In the genomic region with DNA sequence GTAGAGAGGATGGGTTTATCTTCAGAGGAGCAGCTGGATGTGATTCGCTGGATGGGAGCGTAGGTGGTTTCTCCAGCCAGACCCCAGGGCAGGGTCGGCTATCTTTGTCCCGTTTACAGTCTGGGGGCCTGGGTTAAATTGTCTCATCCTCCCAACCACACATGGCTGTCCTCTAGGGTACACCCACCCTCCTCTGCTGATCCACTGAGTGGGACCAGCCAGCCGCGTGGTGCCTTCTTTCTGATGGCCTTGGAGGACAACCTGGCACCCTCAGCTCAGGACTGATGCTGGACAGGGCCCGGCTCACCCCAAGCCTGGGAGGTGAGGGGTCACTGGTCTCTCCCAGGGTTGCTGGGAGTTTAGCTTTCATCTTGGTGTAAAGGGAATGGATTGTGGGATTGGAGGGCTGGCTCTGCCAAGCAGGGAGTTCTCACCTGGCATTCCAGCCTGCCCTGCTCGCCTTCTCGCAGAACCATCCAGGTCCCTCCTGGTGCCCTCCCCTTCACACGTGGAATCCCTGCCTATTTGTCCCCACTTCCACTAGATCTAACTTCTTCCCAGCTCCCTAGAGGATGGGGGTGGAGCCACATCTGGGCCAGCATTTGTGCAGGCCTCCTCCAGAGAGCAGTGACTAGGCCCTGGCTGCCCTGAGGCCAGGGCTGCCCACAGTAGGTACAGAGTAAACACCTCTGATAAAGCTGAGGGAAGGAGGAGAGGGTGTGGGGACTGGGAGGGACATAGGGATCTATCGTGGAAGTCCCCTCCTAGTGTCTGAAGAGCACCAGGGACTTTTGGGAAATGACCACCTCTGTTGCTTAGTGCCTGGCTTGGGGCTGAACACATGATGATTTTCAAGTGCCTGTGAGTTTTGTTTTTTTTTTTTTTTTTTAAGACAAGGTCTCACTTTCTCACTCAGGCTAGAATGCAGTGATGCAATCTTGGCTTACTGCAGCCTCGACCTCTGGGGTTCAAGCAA, we compare ENCODE assay signal across 8 cellular contexts. TPM values are rescaled to one million over a fixed set of nuclear protein-coding genes. Genes with fewer than 3 reads are reported as not detected.
DNase-seq lines count a peak whose midpoint lies in the region; ATAC-seq, FAIRE-seq and TF ChIP-seq lines count a peak whose summit lies in the region.

No MANE protein-coding gene starts in this region.

- TF ChIP-seq CTCF in astrocyte (IDR thresholded peaks at IDR 0.05; ENCODE audit: insufficient read depth, low read depth, low read length) (no peak), lower leg skin (IDR thresholded peaks at IDR 0.05) (no peak)

- no peak for ATAC-seq in GM18868 (IDR thresholded peaks at IDR 0.05; ENCODE audit: unreplicated experiment)
- ATAC-seq in HG02763 (IDR thresholded peaks at IDR 0.05; ENCODE audit: unreplicated experiment): no peak
- no peak for ATAC-seq in HG03439 (IDR thresholded peaks at IDR 0.05; ENCODE audit: unreplicated experiment)
- ATAC-seq in HG03045 (IDR thresholded peaks at IDR 0.05; ENCODE audit: unreplicated experiment): no peak

- peaks cover 34% of the 10 kb centered on the region for H3K4me1 ChIP-seq in ACC112 (ENCODE audit: control insufficient read depth, insufficient read depth, low read length, unreplicated experiment)
- peaks cover 3% of the 10 kb centered on the region for H3K4me1 ChIP-seq in astrocyte (ENCODE audit: insufficient read depth, low read length)

- FAIRE-seq in astrocyte (lab: Jason Lieb, UNC): no peak

- H2AFZ ChIP-seq in ACC112 (ENCODE audit: low read length, unreplicated experiment): no peak overlapping the region
- H2AFZ ChIP-seq in astrocyte (ENCODE audit: low read depth, low read length): no peak overlapping the region

- peak overlapping the region; percentile 87 for H3K4me3 Mint-ChIP-seq in astrocyte (ENCODE audit: unreplicated experiment)

- TF ChIP-seq POLR2A in lower leg skin (IDR thresholded peaks at IDR 0.05): no peak

- H3K4me3 ChIP-seq in ACC112 (ENCODE audit: low read depth, low read length) (peak overlapping the region; percentile 89), astrocyte (ENCODE audit: insufficient read depth, low read depth, low read length) (no peak overlapping the region), lower leg skin (ENCODE audit: low read depth, poor library complexity, severe bottlenecking) (peak overlapping the region; percentile 89)

- peaks cover 3% of the 10 kb centered on the region for H3K9me3 Mint-ChIP-seq in astrocyte (ENCODE audit: unreplicated experiment)

- no peaks in the 10 kb centered on the region for H4K20me1 ChIP-seq in astrocyte (ENCODE audit: insufficient read depth, low read length)

- DNase-seq in HCEC 1CT (peak; percentile 48), astrocyte (ENCODE audit: low read depth) (no peak), lower leg skin (ENCODE audit: low spot score in 2 of 2) (no peak)

- no peak overlapping the region for H3K9ac ChIP-seq in astrocyte (ENCODE audit: low read length)

- peaks cover 58% of the 10 kb centered on the region for H3K79me2 ChIP-seq in ACC112 (ENCODE audit: control insufficient read depth, insufficient read depth, low read length, unreplicated experiment)
- H3K79me2 ChIP-seq in astrocyte (ENCODE audit: insufficient read depth, low read length): no peaks in the 10 kb centered on the region

- no peaks in the 10 kb centered on the region for H3K9me3 ChIP-seq in astrocyte (ENCODE audit: insufficient read depth, low read depth, low read length)

- peaks cover 5% of the 10 kb centered on the region; the same call in 1 of the 2 replicates for H3K36me3 ChIP-seq in ACC112 (ENCODE audit: insufficient read depth, low read length)
- H3K36me3 ChIP-seq in astrocyte (ENCODE audit: insufficient read depth, low read length): no peaks in the 10 kb centered on the region

- peaks cover 5% of the 10 kb centered on the region for H3K27me3 Mint-ChIP-seq in astrocyte (ENCODE audit: low read depth, unreplicated experiment)

- peak overlapping the region; percentile 89 for H3K27ac Mint-ChIP-seq in astrocyte (ENCODE audit: unreplicated experiment)

- H3K27ac ChIP-seq in ACC112 (ENCODE audit: low read depth, low read length) (peak overlapping the region; percentile 50), astrocyte (ENCODE audit: low read depth, low read length) (no peak overlapping the region)

- H3K27me3 ChIP-seq in ACC112 (ENCODE audit: insufficient read depth, low read length) (no peaks in the 10 kb centered on the region), astrocyte (ENCODE audit: insufficient read depth, low read length) (no peaks in the 10 kb centered on the region)

- H3K36me3 Mint-ChIP-seq in astrocyte (ENCODE audit: low read depth, unreplicated experiment): peaks cover 14% of the 10 kb centered on the region

- H3K4me1 Mint-ChIP-seq in astrocyte (ENCODE audit: low read depth, unreplicated experiment): peaks cover 6% of the 10 kb centered on the region

- WGBS in lower leg skin, 2 donors: 35 to 47% methylated on average over 10 to 12 of the region's 12 CpGs

- intact Hi-C loops in lower leg skin (cut with DNase I; ENCODE audit: low total_unique reads): no loop called here

- peak overlapping the region; percentile 92 for H3K4me2 ChIP-seq in astrocyte (ENCODE audit: low read length)

RNA-seq across cellular contexts. Expression of a gene that starts 1.6 kb away (rescaled TPM):
- 17.7 and 21.3 TPM in 2 replicates for total RNA-seq in astrocyte
- total RNA-seq in lower leg skin: 100 to 1,000 TPM; 161 to 265 (median 197) TPM

RNA-seq across cellular contexts. Expression of a gene that starts 42.7 kb away (rescaled TPM):
- total RNA-seq in astrocyte (49.4 and 54.8 TPM in 2 replicates), lower leg skin (10 to 100 TPM; 19.7 to 26.6 (median 22.2) TPM)
